ENCODE assay signal across 8 cellular contexts in the genomic region with DNA sequence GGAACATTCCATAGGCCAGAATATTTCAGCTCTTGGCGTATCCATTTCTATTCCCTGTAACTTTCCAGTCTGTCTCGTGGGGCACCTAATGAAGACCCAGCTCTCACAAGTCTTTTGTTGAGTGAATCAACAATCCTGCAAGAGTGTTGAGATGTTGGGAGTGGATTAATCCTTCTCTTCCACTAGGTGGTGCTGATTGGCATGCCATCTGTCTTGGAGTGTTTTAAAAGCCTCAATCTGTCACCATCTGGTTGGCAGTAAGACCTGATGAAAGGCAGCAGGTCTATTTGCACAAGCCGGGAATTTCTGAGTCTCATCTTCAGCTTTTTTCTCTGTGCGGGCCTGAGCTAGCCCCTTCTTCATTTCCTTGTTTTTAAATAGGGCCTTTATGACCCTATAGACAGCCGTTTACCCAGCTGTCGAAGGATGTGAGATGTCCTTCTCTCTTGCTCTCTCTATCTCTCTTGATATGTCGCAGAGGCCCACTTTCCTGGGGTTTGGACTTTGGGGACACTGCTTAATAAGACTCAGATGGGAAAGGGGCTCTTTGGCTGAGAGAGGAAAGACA.
DNase-seq lines count a peak whose midpoint lies in the region; ATAC-seq and TF ChIP-seq lines count a peak whose summit lies in the region.

No MANE protein-coding gene starts in this region.

- intact Hi-C loops in A673 (cut with micrococcal nuclease; ENCODE audit: unreplicated experiment) (no loop called here), lower lobe of right lung (cut with DNase I) (no loop called here), posterior vena cava (cut with DNase I) (no loop called here)

- H3K4me3 ChIP-seq in A673 (ENCODE audit: low read depth, low read length, poor library complexity, severe bottlenecking) (no peak overlapping the region), choroid plexus epithelial cell (ENCODE audit: low read depth, low read length) (no peak overlapping the region), lower lobe of right lung (no peak overlapping the region)

- no TSS peak for BruUV-seq in A673 (replicated peaks; lab: Mats Ljungman, UMichigan)

- H3K36me3 ChIP-seq in A673 (ENCODE audit: insufficient read depth, low read length, poor library complexity, severe bottlenecking) (no peaks in the 10 kb centered on the region), lower lobe of right lung (no peaks in the 10 kb centered on the region)

- H3K9me3 ChIP-seq in A673 (ENCODE audit: low read depth, low read length, poor library complexity, severe bottlenecking) = no peaks in the 10 kb centered on the region
- H3K9me3 ChIP-seq in lower lobe of right lung = no peaks in the 10 kb centered on the region

- ATAC-seq in HG02623 (IDR thresholded peaks at IDR 0.05; ENCODE audit: unreplicated experiment) (peak; percentile 57), lower lobe of right lung (peak; percentile 43 to 59)

- H3K4me1 ChIP-seq in A673 (ENCODE audit: insufficient read depth, low read length, poor library complexity, severe bottlenecking) (peaks cover 6% of the 10 kb centered on the region), lower lobe of right lung (no peaks in the 10 kb centered on the region)

- H3K27ac ChIP-seq in A673 (ENCODE audit: low read depth, low read length, poor library complexity, severe bottlenecking) (no peak overlapping the region), lower lobe of right lung (no peak overlapping the region)

- POLR2A ChIA-PET in A673 (lab: Charles Lee; ENCODE audit: low non-redundant PET) = no interaction called here

- DNase-seq in A673 (ENCODE audit: low spot score) (peak; percentile 85), GM03348 (ENCODE audit: low spot score) (peak; percentile 62), NCI-H510A (lab: John Stamatoyannopoulos, UW) (peak; percentile 1), choroid plexus epithelial cell (ENCODE audit: low read depth) (peak; percentile 85), lower lobe of right lung (no peak), posterior vena cava (ENCODE audit: low spot score) (no peak)
- no peak for DNase-seq in effector CD8-positive, alpha-beta T cell (lab: John Stamatoyannopoulos, UW)

- TF ChIP-seq CTCF in A673 (conservative IDR thresholded peaks at IDR 0.05; ENCODE audit: low read depth, low read length) (peak; percentile 75), choroid plexus epithelial cell (conservative IDR thresholded peaks at IDR 0.05; ENCODE audit: low read depth, low read length) (peak; percentile 79), lower lobe of right lung (IDR thresholded peaks at IDR 0.05) (peak; percentile 52)

- H3K27me3 ChIP-seq in A673 (replicated peaks; ENCODE audit: insufficient read depth, low read depth, low read length, poor library complexity) = no peaks in the 10 kb centered on the region
- no peaks in the 10 kb centered on the region for H3K27me3 ChIP-seq in lower lobe of right lung (ENCODE audit: low read depth)

- CTCF ChIA-PET in A673 (lab: Charles Lee) = no interaction called here

Comparison
In these comparisons a context has a peak if more than half of its experiments do, and no peak if none do; other contexts are left out.
1. DNase-seq: peak in A673 (single experiment), GM03348 (single experiment), NCI-H510A (single experiment) and choroid plexus epithelial cell (single experiment); none in lower lobe of right lung (single experiment), effector CD8-positive, alpha-beta T cell (single experiment) and posterior vena cava (single experiment).
2. Peak in every context shown above with its lines, with median percentiles within 50 percentile points of each other: CTCF ChIP-seq.